1 cellular context compared by ENCODE assay signal in the genomic region with DNA sequence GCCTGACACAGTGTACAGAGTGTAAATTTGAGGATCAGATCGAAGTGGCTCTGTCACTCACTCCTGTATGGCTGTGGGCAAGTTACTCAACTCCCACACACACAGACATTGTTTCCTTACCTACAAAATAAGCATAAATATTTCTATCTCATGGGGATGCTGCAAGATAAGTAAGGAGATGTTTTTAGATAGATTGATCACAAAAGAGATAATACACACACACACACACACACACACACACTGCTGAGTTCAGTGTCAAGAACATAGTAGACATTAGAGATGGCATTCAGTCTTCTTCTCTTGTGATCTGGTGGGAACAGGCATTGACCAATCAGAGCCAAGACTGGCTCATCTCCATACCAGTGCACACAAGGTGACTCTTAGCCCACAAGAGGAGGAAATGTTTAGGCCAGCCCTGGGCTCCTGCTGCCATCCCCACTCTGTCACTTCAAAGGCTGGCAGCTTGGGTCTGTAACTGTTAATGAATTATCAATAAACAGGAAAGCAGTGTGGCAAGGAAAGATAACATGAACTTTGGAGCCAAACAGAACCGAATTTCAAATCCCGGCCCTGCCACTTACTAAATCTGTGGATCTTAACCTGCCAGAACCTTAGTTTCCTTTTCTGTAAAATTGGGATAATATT.
A peak's percentile ranks its signal among the peaks of the same experiment; 100 is the strongest.
TF ChIP-seq lines count a peak whose summit lies in the region.

No MANE protein-coding gene starts in this region.

TF ChIP-seq in HepG2, 621 proteins besides CTCF, POLR2A, EP300 and RAD21 (continued from another document and continues in another):
- TF ChIP-seq SMAD3 (CRISPR knock-in tag; IDR thresholded peaks at IDR 0.05) (peak; percentile 93), MXI1 (IDR thresholded peaks at IDR 0.05; ENCODE audit: borderline replicate concordance, low read depth, low read length) (peak; percentile 41; the same call in 1 of the 3 replicates), MTF2 (CRISPR knock-in tag; IDR thresholded peaks at IDR 0.05; ENCODE audit: borderline replicate concordance) (no peak), ZNF746 (CRISPR knock-in tag; IDR thresholded peaks at IDR 0.05) (peak; percentile 88; the same call in 1 of the 2 replicates), ONECUT2 (CRISPR knock-in tag; IDR thresholded peaks at IDR 0.05) (peak; percentile 84), TOE1 (CRISPR knock-in tag; IDR thresholded peaks at IDR 0.05) (peak; percentile 65; the same call in 1 of the 2 replicates), ZNF530 (CRISPR knock-in tag; IDR thresholded peaks at IDR 0.05; ENCODE audit: low read depth) (no peak), SSRP1 (CRISPR knock-in tag; IDR thresholded peaks at IDR 0.05) (0 out of 2 replicates have a peak, but pooled peaks have one; percentile 29), ZNF75D (CRISPR knock-in tag; IDR thresholded peaks at IDR 0.05; ENCODE audit: borderline replicate concordance) (no peak), BRD4 (CRISPR knock-in tag; IDR thresholded peaks at IDR 0.05) (peak; percentile 91), JUN (CRISPR knock-in tag; IDR thresholded peaks at IDR 0.05) (peak; percentile 74; the same call in 1 of the 2 replicates), ZFP36 (IDR thresholded peaks at IDR 0.05; ENCODE audit: borderline replicate concordance, low read depth, low read length, partially characterized antibody) (no peak), TEAD3 (CRISPR knock-in tag; optimal IDR thresholded peaks at IDR 0.05; ENCODE audit: borderline replicate concordance) (peak; percentile 83), SUZ12 (IDR thresholded peaks at IDR 0.05; ENCODE audit: low read depth, low read length) (no peak), PAF1 (CRISPR knock-in tag; IDR thresholded peaks at IDR 0.05) (no peak), ZNF232 (CRISPR knock-in tag; IDR thresholded peaks at IDR 0.05; ENCODE audit: borderline replicate concordance) (no peak), THYN1 (CRISPR knock-in tag; IDR thresholded peaks at IDR 0.05; ENCODE audit: borderline replicate concordance, low read depth) (no peak), POLR2G (IDR thresholded peaks at IDR 0.05; ENCODE audit: low read depth, low read length) (peak; percentile 50), PAXIP1 (CRISPR knock-in tag; conservative IDR thresholded peaks at IDR 0.05) (peak; percentile 100), KDM2A (CRISPR knock-in tag; IDR thresholded peaks at IDR 0.05; ENCODE audit: borderline replicate concordance, low read depth) (peak; percentile 48; the same call in 1 of the 2 replicates), BHLHE40 (IDR thresholded peaks at IDR 0.05; ENCODE audit: low read length) (peak; percentile 60; the same call in 1 of the 2 replicates), CREB1 (IDR thresholded peaks at IDR 0.05) (peak; percentile 30; the same call in 1 of the 2 replicates), CREB1 (CRISPR knock-in tag; IDR thresholded peaks at IDR 0.05) (peak; percentile 49; the same call in 1 of the 2 replicates), CSRNP2 (CRISPR knock-in tag; conservative IDR thresholded peaks at IDR 0.05; ENCODE audit: low read depth) (no peak), RBFOX2 (IDR thresholded peaks at IDR 0.05; ENCODE audit: low read depth, low read length) (peak; percentile 75), TFDP1 (CRISPR knock-in tag; IDR thresholded peaks at IDR 0.05; ENCODE audit: borderline replicate concordance) (no peak; the same call in 1 of the 2 replicates), ZNF709 (CRISPR knock-in tag; IDR thresholded peaks at IDR 0.05) (peak; percentile 89), CCDC6 (CRISPR knock-in tag; IDR thresholded peaks at IDR 0.05) (peak; percentile 73)
- TF ChIP-seq, protein P1, sequence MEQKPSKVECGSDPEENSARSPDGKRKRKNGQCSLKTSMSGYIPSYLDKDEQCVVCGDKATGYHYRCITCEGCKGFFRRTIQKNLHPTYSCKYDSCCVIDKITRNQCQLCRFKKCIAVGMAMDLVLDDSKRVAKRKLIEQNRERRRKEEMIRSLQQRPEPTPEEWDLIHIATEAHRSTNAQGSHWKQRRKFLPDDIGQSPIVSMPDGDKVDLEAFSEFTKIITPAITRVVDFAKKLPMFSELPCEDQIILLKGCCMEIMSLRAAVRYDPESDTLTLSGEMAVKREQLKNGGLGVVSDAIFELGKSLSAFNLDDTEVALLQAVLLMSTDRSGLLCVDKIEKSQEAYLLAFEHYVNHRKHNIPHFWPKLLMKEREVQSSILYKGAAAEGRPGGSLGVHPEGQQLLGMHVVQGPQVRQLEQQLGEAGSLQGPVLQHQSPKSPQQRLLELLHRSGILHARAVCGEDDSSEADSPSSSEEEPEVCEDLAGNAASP (CRISPR knock-in tag; IDR thresholded peaks at IDR 0.05; ENCODE audit: borderline replicate concordance), result peak; percentile 97
- TF ChIP-seq, protein P2, sequence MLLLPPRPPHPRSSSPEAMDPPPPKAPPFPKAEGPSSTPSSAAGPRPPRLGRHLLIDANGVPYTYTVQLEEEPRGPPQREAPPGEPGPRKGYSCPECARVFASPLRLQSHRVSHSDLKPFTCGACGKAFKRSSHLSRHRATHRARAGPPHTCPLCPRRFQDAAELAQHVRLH (CRISPR knock-in tag; IDR thresholded peaks at IDR 0.05; ENCODE audit: borderline replicate concordance, low read depth), result peak; percentile 92; the same call in 1 of the 2 replicates
- TF ChIP-seq, protein P3, sequence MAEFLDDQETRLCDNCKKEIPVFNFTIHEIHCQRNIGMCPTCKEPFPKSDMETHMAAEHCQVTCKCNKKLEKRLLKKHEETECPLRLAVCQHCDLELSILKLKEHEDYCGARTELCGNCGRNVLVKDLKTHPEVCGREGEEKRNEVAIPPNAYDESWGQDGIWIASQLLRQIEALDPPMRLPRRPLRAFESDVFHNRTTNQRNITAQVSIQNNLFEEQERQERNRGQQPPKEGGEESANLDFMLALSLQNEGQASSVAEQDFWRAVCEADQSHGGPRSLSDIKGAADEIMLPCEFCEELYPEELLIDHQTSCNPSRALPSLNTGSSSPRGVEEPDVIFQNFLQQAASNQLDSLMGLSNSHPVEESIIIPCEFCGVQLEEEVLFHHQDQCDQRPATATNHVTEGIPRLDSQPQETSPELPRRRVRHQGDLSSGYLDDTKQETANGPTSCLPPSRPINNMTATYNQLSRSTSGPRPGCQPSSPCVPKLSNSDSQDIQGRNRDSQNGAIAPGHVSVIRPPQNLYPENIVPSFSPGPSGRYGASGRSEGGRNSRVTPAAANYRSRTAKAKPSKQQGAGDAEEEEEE (CRISPR knock-in tag; IDR thresholded peaks at IDR 0.05; ENCODE audit: borderline replicate concordance), result no peak
- TF ChIP-seq, protein P4, sequence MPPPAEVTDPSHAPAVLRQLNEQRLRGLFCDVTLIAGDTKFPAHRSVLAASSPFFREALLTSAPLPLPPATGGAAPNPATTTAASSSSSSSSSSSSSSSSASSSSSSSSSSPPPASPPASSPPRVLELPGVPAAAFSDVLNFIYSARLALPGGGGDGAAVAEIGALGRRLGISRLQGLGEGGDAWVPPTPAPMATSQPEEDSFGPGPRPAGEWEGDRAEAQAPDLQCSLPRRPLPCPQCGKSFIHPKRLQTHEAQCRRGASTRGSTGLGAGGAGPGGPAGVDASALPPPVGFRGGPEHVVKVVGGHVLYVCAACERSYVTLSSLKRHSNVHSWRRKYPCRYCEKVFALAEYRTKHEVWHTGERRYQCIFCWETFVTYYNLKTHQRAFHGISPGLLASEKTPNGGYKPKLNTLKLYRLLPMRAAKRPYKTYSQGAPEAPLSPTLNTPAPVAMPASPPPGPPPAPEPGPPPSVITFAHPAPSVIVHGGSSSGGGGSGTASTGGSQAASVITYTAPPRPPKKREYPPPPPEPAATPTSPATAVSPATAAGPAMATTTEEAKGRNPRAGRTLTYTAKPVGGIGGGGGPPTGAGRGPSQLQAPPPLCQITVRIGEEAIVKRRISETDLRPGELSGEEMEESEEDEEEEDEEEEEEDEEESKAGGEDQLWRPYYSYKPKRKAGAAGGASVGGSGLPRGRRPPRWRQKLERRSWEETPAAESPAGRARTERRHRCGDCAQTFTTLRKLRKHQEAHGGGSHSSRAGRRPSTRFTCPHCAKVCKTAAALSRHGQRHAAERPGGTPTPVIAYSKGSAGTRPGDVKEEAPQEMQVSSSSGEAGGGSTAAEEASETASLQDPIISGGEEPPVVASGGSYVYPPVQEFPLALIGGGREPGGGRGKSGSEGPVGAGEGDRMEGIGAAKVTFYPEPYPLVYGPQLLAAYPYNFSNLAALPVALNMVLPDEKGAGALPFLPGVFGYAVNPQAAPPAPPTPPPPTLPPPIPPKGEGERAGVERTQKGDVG (CRISPR knock-in tag; IDR thresholded peaks at IDR 0.05; ENCODE audit: borderline replicate concordance), result no peak; the same call in 1 of the 2 replicates
- TF ChIP-seq, protein P5, sequence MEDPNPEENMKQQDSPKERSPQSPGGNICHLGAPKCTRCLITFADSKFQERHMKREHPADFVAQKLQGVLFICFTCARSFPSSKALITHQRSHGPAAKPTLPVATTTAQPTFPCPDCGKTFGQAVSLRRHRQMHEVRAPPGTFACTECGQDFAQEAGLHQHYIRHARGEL (CRISPR knock-in tag; IDR thresholded peaks at IDR 0.05), result no peak
- TF ChIP-seq, protein P6, sequence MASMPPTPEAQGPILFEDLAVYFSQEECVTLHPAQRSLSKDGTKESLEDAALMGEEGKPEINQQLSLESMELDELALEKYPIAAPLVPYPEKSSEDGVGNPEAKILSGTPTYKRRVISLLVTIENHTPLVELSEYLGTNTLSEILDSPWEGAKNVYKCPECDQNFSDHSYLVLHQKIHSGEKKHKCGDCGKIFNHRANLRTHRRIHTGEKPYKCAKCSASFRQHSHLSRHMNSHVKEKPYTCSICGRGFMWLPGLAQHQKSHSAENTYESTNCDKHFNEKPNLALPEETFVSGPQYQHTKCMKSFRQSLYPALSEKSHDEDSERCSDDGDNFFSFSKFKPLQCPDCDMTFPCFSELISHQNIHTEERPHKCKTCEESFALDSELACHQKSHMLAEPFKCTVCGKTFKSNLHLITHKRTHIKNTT (CRISPR knock-in tag; IDR thresholded peaks at IDR 0.05), result no peak
- TF ChIP-seq, protein P7, sequence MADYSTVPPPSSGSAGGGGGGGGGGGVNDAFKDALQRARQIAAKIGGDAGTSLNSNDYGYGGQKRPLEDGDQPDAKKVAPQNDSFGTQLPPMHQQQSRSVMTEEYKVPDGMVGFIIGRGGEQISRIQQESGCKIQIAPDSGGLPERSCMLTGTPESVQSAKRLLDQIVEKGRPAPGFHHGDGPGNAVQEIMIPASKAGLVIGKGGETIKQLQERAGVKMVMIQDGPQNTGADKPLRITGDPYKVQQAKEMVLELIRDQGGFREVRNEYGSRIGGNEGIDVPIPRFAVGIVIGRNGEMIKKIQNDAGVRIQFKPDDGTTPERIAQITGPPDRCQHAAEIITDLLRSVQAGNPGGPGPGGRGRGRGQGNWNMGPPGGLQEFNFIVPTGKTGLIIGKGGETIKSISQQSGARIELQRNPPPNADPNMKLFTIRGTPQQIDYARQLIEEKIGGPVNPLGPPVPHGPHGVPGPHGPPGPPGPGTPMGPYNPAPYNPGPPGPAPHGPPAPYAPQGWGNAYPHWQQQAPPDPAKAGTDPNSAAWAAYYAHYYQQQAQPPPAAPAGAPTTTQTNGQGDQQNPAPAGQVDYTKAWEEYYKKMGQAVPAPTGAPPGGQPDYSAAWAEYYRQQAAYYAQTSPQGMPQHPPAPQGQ (CRISPR knock-in tag; IDR thresholded peaks at IDR 0.05; ENCODE audit: borderline replicate concordance), result 0 out of 2 replicates have a peak, but pooled peaks have one; percentile 19
